21 cellular contexts compared by ENCODE assay signal in genomic region chr1:114112775-114113174, GRCh38. TPM values are rescaled to one million over a fixed set of nuclear protein-coding genes. Genes with fewer than 3 reads are reported as not detected.
"Had no signal": no experiment of that assay in that cellular context is flagged by ENCODE, and none has a peak within 500 bp of the region (broad histone marks: within the 10 kb centered on the region; RNA-seq: fewer than 3 reads in every experiment).

No MANE protein-coding gene starts in this region.

- H3K27ac Mint-ChIP-seq: activated CD4-positive, alpha-beta memory T cell treated with anti-CD3 and anti-CD28 coated beads for 36 hours; activated CD4-positive, alpha-beta T cell treated with anti-CD3 and anti-CD28 coated beads for 36 hours; activated T-cell treated with anti-CD3 and anti-CD28 coated beads, Interleukin-2, amount 50 U/mL, for 24 hours; activated T-helper 2 cell treated with anti-CD3 and anti-CD28 coated beads, Interferon-gamma antibody, Interleukin-2, Interleukin-4, amounts not matched to agents 10 μg/mL and 5 μg/mL and 100 μg/mL, durations not matched to agents 14 hours and 24 hours and 36 hours had no signal

- H3K36me3 Mint-ChIP-seq: activated CD4-positive, alpha-beta memory T cell treated with anti-CD3 and anti-CD28 coated beads for 36 hours; naive thymus-derived CD8-positive, alpha-beta T cell had no signal

- H3K4me3 Mint-ChIP-seq: activated CD4-positive, alpha-beta memory T cell treated with anti-CD3 and anti-CD28 coated beads for 36 hours; activated CD4-positive, alpha-beta T cell treated with anti-CD3 and anti-CD28 coated beads for 36 hours; activated T-cell treated with anti-CD3 and anti-CD28 coated beads, Interleukin-2, amount 50 U/mL, for 24 hours; naive thymus-derived CD8-positive, alpha-beta T cell had no signal

- ATAC-seq: activated CD4-positive, alpha-beta T cell treated with anti-CD3 and anti-CD28 coated beads for 36 hours; esophagus mucosa; gastroesophageal sphincter; heart right ventricle; left cardiac atrium; naive thymus-derived CD8-positive, alpha-beta T cell had no signal

- H3K9me3 Mint-ChIP-seq: activated CD4-positive, alpha-beta memory T cell treated with anti-CD3 and anti-CD28 coated beads for 36 hours; activated T-cell treated with anti-CD3 and anti-CD28 coated beads, Interleukin-2, amount 50 U/mL, for 24 hours; activated T-helper 2 cell treated with anti-CD3 and anti-CD28 coated beads, Interferon-gamma antibody, Interleukin-2, Interleukin-4, amounts not matched to agents 10 μg/mL and 5 μg/mL and 100 μg/mL, durations not matched to agents 14 hours and 24 hours and 36 hours; naive thymus-derived CD8-positive, alpha-beta T cell had no signal

- H3K27me3 Mint-ChIP-seq: activated CD4-positive, alpha-beta memory T cell treated with anti-CD3 and anti-CD28 coated beads for 36 hours; activated CD4-positive, alpha-beta T cell treated with anti-CD3 and anti-CD28 coated beads for 36 hours; activated T-cell treated with anti-CD3 and anti-CD28 coated beads, Interleukin-2, amount 50 U/mL, for 24 hours had no signal

- DNase-seq: activated CD4-positive, alpha-beta memory T cell treated with anti-CD3 and anti-CD28 coated beads for 36 hours; activated CD4-positive, alpha-beta T cell treated with anti-CD3 and anti-CD28 coated beads for 36 hours; activated naive CD4-positive, alpha-beta T cell treated with anti-CD3 and anti-CD28 coated beads, Interleukin-2, amount 50 U/mL, for 16 hours; activated T-cell treated with anti-CD3 and anti-CD28 coated beads, Interleukin-2, amount 50 U/mL, for 24 hours; cortex of kidney; effector CD4-positive, alpha-beta T cell; heart right ventricle; left cardiac atrium; mesenchymal stem cell; naive thymus-derived CD8-positive, alpha-beta T cell; nucleus accumbens; spleen; stimulated activated naive CD4-positive, alpha-beta T cell; SW 1271; tibial artery had no signal

RNA-seq across cellular contexts. Expression of gene SYT6, which starts 40.9 kb away (rescaled TPM):
- total RNA-seq: activated CD4-positive, alpha-beta memory T cell treated with anti-CD3 and anti-CD28 coated beads for 36 hours; activated CD4-positive, alpha-beta T cell treated with anti-CD3 and anti-CD28 coated beads for 36 hours; activated T-helper 2 cell treated with anti-CD3 and anti-CD28 coated beads, Interferon-gamma antibody, Interleukin-2, Interleukin-4, amounts not matched to agents 10 μg/mL and 5 μg/mL and 100 μg/mL, durations not matched to agents 14 hours and 24 hours and 36 hours; ascending aorta; esophagus mucosa; left cardiac atrium; naive thymus-derived CD8-positive, alpha-beta T cell; renal cortical epithelial cell; T-helper 2 cell treated with Interferon-gamma antibody and Interleukin-4, amounts not matched to agents 100 ng/mL and 5 ng/mL, for 36 hours had no signal
